11 cellular contexts compared by ENCODE assay signal in the genomic region with DNA sequence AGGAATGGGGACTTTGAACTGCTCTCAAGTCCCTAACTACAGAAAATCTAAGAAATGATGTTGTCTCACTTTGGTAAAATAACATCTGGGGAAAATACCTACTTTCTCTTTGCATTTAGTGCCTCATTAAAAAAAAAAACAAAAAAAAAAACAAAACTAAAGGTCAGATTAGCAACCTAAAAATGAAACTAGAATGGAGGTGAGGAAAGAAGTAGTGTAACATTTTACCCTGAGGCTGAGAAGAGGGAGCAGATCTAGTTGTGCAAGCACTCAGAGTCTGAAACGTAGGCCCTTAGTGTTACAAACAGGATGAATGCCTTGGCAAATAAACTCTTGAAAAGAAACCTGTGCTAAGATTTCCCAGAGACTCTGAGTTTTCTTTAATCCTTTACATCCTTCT. TPM values are rescaled to one million over a fixed set of nuclear protein-coding genes. Genes with fewer than 3 reads are reported as not detected.
A peak's percentile ranks its signal among the peaks of the same experiment; 100 is the strongest.
DNase-seq lines count a peak whose midpoint lies in the region; ATAC-seq and TF ChIP-seq lines count a peak whose summit lies in the region.
"Had no signal": no experiment of that assay in that cellular context is flagged by ENCODE, and none has a peak within 500 bp of the region (broad histone marks: within the 10 kb centered on the region; RNA-seq: fewer than 3 reads in every experiment).

No MANE protein-coding gene starts in this region.

- no peak overlapping the region for H3K27ac ChIP-seq in colonic mucosa

- H3K36me3 Mint-ChIP-seq in activated naive CD8-positive, alpha-beta T cell treated with anti-CD3 and anti-CD28 coated beads, Interleukin-2, amount 50 U/mL, for 24 hours (ENCODE audit: low read depth), result no peaks in the 10 kb centered on the region

- intact Hi-C loops in colonic mucosa (cut with DNase I), result no loop called here

- H3K27me3 ChIP-seq in colonic mucosa, result no peaks in the 10 kb centered on the region

- H3K4me3 ChIP-seq in colonic mucosa, result no peak overlapping the region
- H3K4me3 ChIP-seq: smooth muscle cell had no signal

- peak overlapping the region; percentile 57 for H3K4me3 Mint-ChIP-seq in activated naive CD8-positive, alpha-beta T cell treated with anti-CD3 and anti-CD28 coated beads, Interleukin-2, amount 50 U/mL, for 24 hours

- peak overlapping the region; percentile 89 for H3K27ac Mint-ChIP-seq in activated naive CD8-positive, alpha-beta T cell treated with anti-CD3 and anti-CD28 coated beads, Interleukin-2, amount 50 U/mL, for 24 hours

- H3K9me3 Mint-ChIP-seq in activated naive CD8-positive, alpha-beta T cell treated with anti-CD3 and anti-CD28 coated beads, Interleukin-2, amount 50 U/mL, for 24 hours, result no peaks in the 10 kb centered on the region

- H3K9me3 ChIP-seq in colonic mucosa, result no peaks in the 10 kb centered on the region

- H3K4me1 Mint-ChIP-seq in activated naive CD8-positive, alpha-beta T cell treated with anti-CD3 and anti-CD28 coated beads, Interleukin-2, amount 50 U/mL, for 24 hours, result peaks cover 64% of the 10 kb centered on the region

- H3K4me1 ChIP-seq in colonic mucosa, result no peaks in the 10 kb centered on the region

- no peak for TF ChIP-seq CTCF in GM10266 (IDR thresholded peaks at IDR 0.05; ENCODE audit: control insufficient read depth, insufficient read depth, low read depth, missing control alignments)
- TF ChIP-seq CTCF in colonic mucosa (IDR thresholded peaks at IDR 0.05), result no peak

- peak; percentile 52 for ATAC-seq in GM19043 (IDR thresholded peaks at IDR 0.05; ENCODE audit: low read depth, unreplicated experiment)
- peak; percentile 63 for ATAC-seq in HG03095 (IDR thresholded peaks at IDR 0.05; ENCODE audit: unreplicated experiment)
- peak; percentile 74 for ATAC-seq in activated naive CD8-positive, alpha-beta T cell treated with anti-CD3 and anti-CD28 coated beads, Interleukin-2, amount 50 U/mL, for 24 hours
- ATAC-seq in HG03571 (IDR thresholded peaks at IDR 0.05; ENCODE audit: unreplicated experiment), result no peak

- no peak overlapping the region for H3K9ac ChIP-seq in colonic mucosa (ENCODE audit: low read depth in 2 of 2, low read length in 2 of 2)

- no peaks in the 10 kb centered on the region for H3K36me3 ChIP-seq in colonic mucosa

- DNase-seq in GM10266 (ENCODE audit: extremely low spot score) (peak; percentile 12), NCI-H510A treated with DMSO at 0.1 percent for 48 hours (lab: John Stamatoyannopoulos, UW) (no peak), colonic mucosa (no peak), HK-2 (ENCODE audit: unreplicated experiment) (no peak)
- no peak for DNase-seq in activated naive CD8-positive, alpha-beta T cell treated with anti-CD3 and anti-CD28 coated beads, Interleukin-2, amount 50 U/mL, for 24 hours
- DNase-seq: activated effector memory CD4-positive, alpha-beta T cell treated with anti-CD3 and anti-CD28 coated beads, Interleukin-2, amount 50 U/mL, for 16 hours; effector CD8-positive, alpha-beta T cell had no signal

- no peaks in the 10 kb centered on the region for H3K27me3 Mint-ChIP-seq in activated naive CD8-positive, alpha-beta T cell treated with anti-CD3 and anti-CD28 coated beads, Interleukin-2, amount 50 U/mL, for 24 hours

RNA-seq across cellular contexts. Expression of a gene that starts 56.0 kb away (rescaled TPM):
- total RNA-seq in colonic mucosa, result not detected

RNA-seq across cellular contexts. Expression of a gene that starts 59.9 kb away (rescaled TPM):
- total RNA-seq in colonic mucosa, result under 1 TPM; 0.44 to 0.69 TPM
- total RNA-seq: smooth muscle cell had no signal
